Comparison of ENCODE assay signal across 23 cellular contexts in the genomic region with DNA sequence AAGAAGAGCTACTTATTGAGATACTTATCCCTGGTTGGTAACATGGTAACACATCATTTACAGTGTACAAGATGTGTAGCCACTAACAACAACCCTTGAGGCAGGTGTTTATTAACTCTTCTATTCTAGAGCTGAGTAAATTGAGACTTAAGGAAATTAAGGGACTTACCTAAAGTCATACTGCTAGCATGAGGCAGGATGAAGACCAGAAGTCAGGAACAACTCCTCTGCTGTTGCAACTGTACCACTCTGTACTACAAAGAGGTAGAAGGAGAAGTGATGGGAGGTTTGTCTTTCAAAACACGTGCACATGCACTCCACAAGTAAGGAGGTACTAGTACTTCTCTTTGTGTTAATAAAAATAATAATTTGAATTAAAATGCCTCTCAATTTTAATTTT.
DNase-seq lines count a peak whose midpoint lies in the region; ATAC-seq and TF ChIP-seq lines count a peak whose summit lies in the region.
"Had no signal": no experiment of that assay in that cellular context is flagged by ENCODE, and none has a peak within 500 bp of the region (broad histone marks: within the 10 kb centered on the region; RNA-seq: fewer than 3 reads in every experiment).

No MANE protein-coding gene starts in this region.

- no peak overlapping the region for H3K27ac ChIP-seq in OCI-LY7 (ENCODE audit: low read depth, low read length, poor library complexity, severe bottlenecking)
- H3K27ac ChIP-seq: esophagus muscularis mucosa, gastrocnemius medialis, PC-9, spleen had no signal

- H3K4me3 ChIP-seq in OCI-LY7 (ENCODE audit: low read depth, low read length, poor library complexity, severe bottlenecking): no peak overlapping the region
- H3K4me3 ChIP-seq: esophagus muscularis mucosa, gastrocnemius medialis, PC-9, spleen had no signal

- intact Hi-C loops in OCI-LY7 (cut with micrococcal nuclease; ENCODE audit: unreplicated experiment): no loop called here
- intact Hi-C loops in left colon (cut with DNase I, micrococcal nuclease): no loop called here

- no peak overlapping the region for H3K4me2 ChIP-seq in OCI-LY7 (ENCODE audit: low read length)
- H3K4me2 ChIP-seq: PC-9 had no signal

- BruUV-seq in OCI-LY7 (replicated peaks; lab: Mats Ljungman, UMichigan): no TSS peak

- H3K4me1 ChIP-seq in OCI-LY7 (ENCODE audit: insufficient read depth, low read length, poor library complexity, severe bottlenecking): no peaks in the 10 kb centered on the region
- H3K4me1 ChIP-seq: esophagus muscularis mucosa, gastrocnemius medialis, spleen had no signal

- no peaks in the 10 kb centered on the region for H3K27me3 Mint-ChIP-seq in chondrocyte (ENCODE audit: low read depth)

- no peaks in the 10 kb centered on the region for H3K9me2 ChIP-seq in OCI-LY7 (ENCODE audit: insufficient read depth, low read length)

- CTCF ChIA-PET in OCI-LY7 (lab: Charles Lee; ENCODE audit: unreplicated experiment): no interaction called here

- no peaks in the 10 kb centered on the region for H3K79me2 ChIP-seq in OCI-LY7 (ENCODE audit: insufficient read depth, low read depth, low read length)

- H3K36me3 Mint-ChIP-seq in chondrocyte (ENCODE audit: low read depth): no peaks in the 10 kb centered on the region
- H3K36me3 Mint-ChIP-seq: activated naive CD8-positive, alpha-beta T cell treated with anti-CD3 and anti-CD28 coated beads for 36 hours; CD8-positive, alpha-beta T cell; T-cell had no signal

- no peaks in the 10 kb centered on the region for H4K20me1 ChIP-seq in OCI-LY7 (ENCODE audit: insufficient read depth, low read length)

- no peaks in the 10 kb centered on the region for H3K9me3 Mint-ChIP-seq in chondrocyte (ENCODE audit: low read depth)
- H3K9me3 Mint-ChIP-seq: activated naive CD8-positive, alpha-beta T cell treated with anti-CD3 and anti-CD28 coated beads for 36 hours; CD8-positive, alpha-beta T cell; effector memory CD8-positive, alpha-beta T cell; T-cell had no signal

- no peak overlapping the region for H3K27ac Mint-ChIP-seq in chondrocyte (ENCODE audit: unreplicated experiment)
- H3K27ac Mint-ChIP-seq: activated CD4-positive, alpha-beta T cell treated with anti-CD3 and anti-CD28 coated beads for 36 hours; activated naive CD8-positive, alpha-beta T cell treated with anti-CD3 and anti-CD28 coated beads for 36 hours; CD8-positive, alpha-beta T cell; effector memory CD8-positive, alpha-beta T cell; T-cell had no signal

- peak; percentile 57 for ATAC-seq in GM18870 (IDR thresholded peaks at IDR 0.05; ENCODE audit: unreplicated experiment)
- ATAC-seq in HG02571 (IDR thresholded peaks at IDR 0.05; ENCODE audit: unreplicated experiment): peak; percentile 37
- ATAC-seq in HG02981 (IDR thresholded peaks at IDR 0.05; ENCODE audit: unreplicated experiment): peak; percentile 49
- peak; percentile 48 for ATAC-seq in HG03571 (IDR thresholded peaks at IDR 0.05; ENCODE audit: unreplicated experiment)
- ATAC-seq in left colon: no peak
- ATAC-seq: activated CD4-positive, alpha-beta T cell treated with anti-CD3 and anti-CD28 coated beads for 36 hours; CD8-positive, alpha-beta T cell; effector memory CD8-positive, alpha-beta T cell; gastrocnemius medialis; T-cell had no signal

- TF ChIP-seq CTCF in OCI-LY7 (conservative IDR thresholded peaks at IDR 0.05; ENCODE audit: low read length) (no peak), chondrocyte (IDR thresholded peaks at IDR 0.05) (no peak)

- no peaks in the 10 kb centered on the region for H3K9me3 ChIP-seq in OCI-LY7 (ENCODE audit: low read length)
- H3K9me3 ChIP-seq: esophagus muscularis mucosa, gastrocnemius medialis, spleen had no signal

- H3K36me3 ChIP-seq in OCI-LY7 (ENCODE audit: insufficient read depth, low read length): no peaks in the 10 kb centered on the region
- H3K36me3 ChIP-seq: esophagus muscularis mucosa, gastrocnemius medialis, spleen had no signal

- peaks cover 5% of the 10 kb centered on the region for H3K4me1 Mint-ChIP-seq in chondrocyte (ENCODE audit: low read depth)
- H3K4me1 Mint-ChIP-seq: T-cell had no signal

- H3K4me3 Mint-ChIP-seq in chondrocyte (ENCODE audit: unreplicated experiment): no peak overlapping the region
- H3K4me3 Mint-ChIP-seq: activated CD4-positive, alpha-beta T cell treated with anti-CD3 and anti-CD28 coated beads for 36 hours; activated naive CD8-positive, alpha-beta T cell treated with anti-CD3 and anti-CD28 coated beads for 36 hours; CD8-positive, alpha-beta T cell; effector memory CD8-positive, alpha-beta T cell; T-cell had no signal

- no peak overlapping the region for H2AFZ ChIP-seq in OCI-LY7 (ENCODE audit: low read length)
- H2AFZ ChIP-seq: PC-9 had no signal

- POLR2A ChIA-PET in OCI-LY7 (lab: Charles Lee): no interaction called here

- no peak for DNase-seq in OCI-LY7 (ENCODE audit: low spot score)
- DNase-seq in left colon: no peak
- DNase-seq in chondrocyte (ENCODE audit: low spot score): no peak
- no peak for DNase-seq in SKM-1 (lab: John Stamatoyannopoulos, UW; ENCODE audit: unreplicated experiment)
- DNase-seq: activated CD4-positive, alpha-beta T cell treated with anti-CD3 and anti-CD28 coated beads for 36 hours; activated naive CD8-positive, alpha-beta T cell treated with anti-CD3 and anti-CD28 coated beads for 36 hours; CD8-positive, alpha-beta T cell; DMS79; effector memory CD8-positive, alpha-beta T cell; gastrocnemius medialis; mammary epithelial cell; NCI-H187 treated with DMSO at 0.1 percent for 48 hours; NCI-H2227 treated with DMSO at 0.1 percent for 48 hours; NCI-H774; PC-9; SHP77 treated with DMSO at 0.1 percent for 48 hours; spleen; T-cell had no signal
